16 cellular contexts compared by ENCODE assay signal in the genomic region with DNA sequence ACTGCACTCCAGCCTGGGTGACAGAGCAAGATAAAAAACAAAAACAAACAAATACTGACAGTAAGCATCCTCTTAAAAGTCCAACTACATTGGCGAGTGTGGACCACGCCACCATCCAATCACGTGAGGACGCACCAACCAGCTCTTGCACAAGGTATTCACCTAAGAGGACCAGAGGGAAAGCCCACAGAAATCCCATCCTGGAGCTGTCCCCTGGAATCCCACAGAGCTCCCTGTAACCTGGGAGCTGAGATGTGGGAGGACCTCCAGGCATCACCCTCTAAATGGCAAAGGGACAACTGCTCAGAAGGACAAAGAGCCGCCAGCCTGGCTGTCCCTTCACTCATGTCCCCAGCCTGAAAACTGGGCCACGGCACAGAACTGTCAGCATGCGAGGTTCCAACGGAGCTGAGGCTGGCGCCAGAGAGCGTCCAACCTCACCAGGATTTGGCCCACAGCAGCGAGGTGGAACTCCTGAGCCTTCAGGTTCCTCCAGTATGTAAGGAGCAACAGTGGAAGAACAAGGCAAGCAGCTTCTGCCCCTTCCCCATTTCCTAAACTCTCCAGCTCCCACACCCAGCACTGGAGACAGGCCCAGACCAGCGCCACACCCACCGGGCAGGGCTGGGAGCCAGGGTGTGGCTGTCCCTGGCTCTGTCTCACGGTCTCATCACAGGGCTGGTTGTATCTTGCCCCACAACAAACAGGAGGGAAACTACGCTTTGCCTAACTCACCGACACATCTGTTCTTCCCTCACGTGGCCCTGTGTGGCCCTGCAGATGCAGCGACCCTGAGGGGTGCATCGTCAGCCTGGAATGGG. TPM values are rescaled to one million over a fixed set of nuclear protein-coding genes. Genes with fewer than 3 reads are reported as not detected.
DNase-seq lines count a peak whose midpoint lies in the region; ATAC-seq and TF ChIP-seq lines count a peak whose summit lies in the region.
"Had no signal": no experiment of that assay in that cellular context is flagged by ENCODE, and none has a peak within 500 bp of the region (broad histone marks: within the 10 kb centered on the region; RNA-seq: fewer than 3 reads in every experiment).

No MANE protein-coding gene starts in this region.

- H3K36me3 ChIP-seq in GM23248 (ENCODE audit: low read depth) (no peaks in the 10 kb centered on the region; the same call in none of the 2 replicates), prostate gland (no peaks in the 10 kb centered on the region), MM.1S (replicated peaks; ENCODE audit: insufficient read depth, low read length) (no peaks in the 10 kb centered on the region)

- ATAC-seq in WTC11 (no peak), HG02840 (IDR thresholded peaks at IDR 0.05; ENCODE audit: low FRiP score, unreplicated experiment) (no peak), GM21526 (IDR thresholded peaks at IDR 0.05; ENCODE audit: low FRiP score, unreplicated experiment) (no peak)
- ATAC-seq: T-cell had no signal

- peaks cover 25% of the 10 kb centered on the region for H3F3A ChIP-seq in GM23248 (ENCODE audit: insufficient read depth)
- no peaks in the 10 kb centered on the region for H3F3A ChIP-seq in MM.1S (ENCODE audit: insufficient read depth, low read length)

- 47 to 52% methylated on average over 19 of the region's 19 CpGs for WGBS in GM23248 (ENCODE audit: low coverage in 1 of 2, low lambda C conversion rate in 2 of 2, missing lambda C conversion rate in 2 of 2), 2 experiments
- WGBS in prostate gland = 62% methylated on average over 19 of the region's 19 CpGs

- intact Hi-C loops in prostate gland (cut with DNase I) = no loop called here

- H3K9ac ChIP-seq in GM23248 = peak overlapping the region; percentile 68
- no peak overlapping the region for H3K9ac ChIP-seq in MM.1S (ENCODE audit: low read length)

- H3K27me3 ChIP-seq in GM23248 (replicated peaks; ENCODE audit: insufficient read depth) = no peaks in the 10 kb centered on the region
- H3K27me3 ChIP-seq in prostate gland (replicated peaks; ENCODE audit: insufficient read depth) = no peaks in the 10 kb centered on the region
- H3K27me3 ChIP-seq in MM.1S (replicated peaks; ENCODE audit: insufficient read depth, low read length) = no peaks in the 10 kb centered on the region

- peak; percentile 79 for DNase-seq in GM23248
- no peak for DNase-seq in WTC11 (ENCODE audit: low spot score)
- DNase-seq in fibroblast of gingiva (ENCODE audit: low read depth) = peak; percentile 42
- DNase-seq in prostate gland (ENCODE audit: low spot score) = peak; percentile 69
- no peak for DNase-seq in MM.1S
- no peak for DNase-seq in stimulated activated naive CD4-positive, alpha-beta T cell treated with Interleukin-2 at 50 U/mL for 16 hours (lab: John Stamatoyannopoulos, UW)
- DNase-seq: activated naive CD4-positive, alpha-beta T cell treated with anti-CD3 and anti-CD28 coated beads, Interleukin-2, amount 50 U/mL, for 16 hours; DMS79; hippocampal formation; Kasumi-1; NCI-H1694; NCI-H524 treated with DMSO at 0.1 percent for 48 hours; T-cell had no signal

- CTCF ChIA-PET in WTC11 (lab: Charles Lee) = no interaction called here

- H3K36me3 Mint-ChIP-seq in WTC11 = peaks cover 19% of the 10 kb centered on the region

- no peaks in the 10 kb centered on the region for H3K9me3 Mint-ChIP-seq in WTC11
- H3K9me3 Mint-ChIP-seq: T-cell had no signal

- no peak overlapping the region for H2AFZ ChIP-seq in GM23248
- H2AFZ ChIP-seq in MM.1S (ENCODE audit: low read length) = no peak overlapping the region

- in situ Hi-C loops in GM23248 (cut with MboI) = no loop called here

- peaks cover under 1% of the 10 kb centered on the region for H3K4me1 Mint-ChIP-seq in WTC11

- no peak overlapping the region for H3K4me2 ChIP-seq in GM23248 (ENCODE audit: unreplicated experiment)
- no peak overlapping the region for H3K4me2 ChIP-seq in MM.1S (ENCODE audit: low read depth, low read length)

- H3K79me2 ChIP-seq in GM23248 (ENCODE audit: insufficient read depth) (peaks cover 85% of the 10 kb centered on the region), MM.1S (ENCODE audit: low read length) (peaks cover 50% of the 10 kb centered on the region)

- H3K27ac Mint-ChIP-seq in WTC11 = peak overlapping the region; percentile 60; the same call in 1 of the 2 replicates
- H3K27ac Mint-ChIP-seq: T-cell had no signal

- H3K27ac ChIP-seq in GM23248 (peak overlapping the region; percentile 84), prostate gland (peak overlapping the region in 1 of 2 donors; percentile 12), MM.1S (ENCODE audit: low read length) (no peak overlapping the region)
- H3K27ac ChIP-seq: HL-60 had no signal

- no peaks in the 10 kb centered on the region for H3K9me2 ChIP-seq in GM23248 (ENCODE audit: insufficient read depth)
- no peaks in the 10 kb centered on the region for H3K9me2 ChIP-seq in MM.1S (replicated peaks; ENCODE audit: insufficient read depth, low read length)

- no peak for TF ChIP-seq POLR2A in prostate gland (IDR thresholded peaks at IDR 0.05)

- H3K27me3 Mint-ChIP-seq in WTC11 (ENCODE audit: low read depth) = no peaks in the 10 kb centered on the region
- H3K27me3 Mint-ChIP-seq: T-cell had no signal

- H3K4me1 ChIP-seq in GM23248 (ENCODE audit: insufficient read depth) (peaks cover 39% of the 10 kb centered on the region), prostate gland (replicated peaks) (peaks cover 6% of the 10 kb centered on the region), MM.1S (ENCODE audit: low read length) (no peaks in the 10 kb centered on the region)

- H4K20me1 ChIP-seq in GM23248 (ENCODE audit: insufficient read depth) = no peaks in the 10 kb centered on the region
- no peaks in the 10 kb centered on the region for H4K20me1 ChIP-seq in MM.1S (ENCODE audit: insufficient read depth, low read length)

- H3K4me3 ChIP-seq in GM23248 (no peak overlapping the region), prostate gland (no peak overlapping the region), MM.1S (ENCODE audit: low read length) (no peak overlapping the region)

- POLR2A ChIA-PET in WTC11 (lab: Charles Lee) = no interaction called here

- TF ChIP-seq CTCF in WTC11 (IDR thresholded peaks at IDR 0.05) = no peak
- peak in 1 of 4 experiments; percentile 37 for TF ChIP-seq CTCF in prostate gland (IDR thresholded peaks at IDR 0.05)
- TF ChIP-seq CTCF in MM.1S (IDR thresholded peaks at IDR 0.05; ENCODE audit: low read length) = no peak

- H3K9me3 ChIP-seq in GM23248 (ENCODE audit: low read depth) = no peaks in the 10 kb centered on the region
- H3K9me3 ChIP-seq in prostate gland = no peaks in the 10 kb centered on the region
- no peaks in the 10 kb centered on the region for H3K9me3 ChIP-seq in MM.1S (replicated peaks; ENCODE audit: insufficient read depth, low read length)

- no peak overlapping the region for H3K4me3 Mint-ChIP-seq in WTC11
- H3K4me3 Mint-ChIP-seq: T-cell had no signal

TF ChIP-seq in WTC11, 78 proteins besides CTCF, POLR2A, EP300 and RAD21:
- no peak for TF ChIP-seq SOX15 (CRISPR knock-in tag; IDR thresholded peaks at IDR 0.05)
- no peak for TF ChIP-seq GABPB1 (CRISPR knock-in tag; IDR thresholded peaks at IDR 0.05)

RNA-seq across cellular contexts. Expression of gene IPPK, which starts 15.2 kb away (rescaled TPM):
- total RNA-seq in GM23248 (2014; rRNA removed; shearing (Covaris generic)) = 17.8 and 18.3 TPM in 2 replicates
- polyA plus RNA-seq in GM23248 (2016; fragmentation: Nextera tagmentation; extraction: Ambion mirVana) = 10.4 and 10.7 TPM in 2 replicates
- total RNA-seq in WTC11 (2021) = 8.1 to 9.4 TPM (median 8.6 TPM) in 3 replicates
- total RNA-seq in prostate gland = 10 to 100 TPM; 10.3 to 14.0 TPM

Comparison
In these comparisons a context has a peak if more than half of its experiments do, and no peak if none do; other contexts are left out.
1. DNase-seq: peak in GM23248 (single experiment), fibroblast of gingiva (single experiment) and prostate gland (single experiment); none in WTC11 (single experiment), MM.1S (single experiment) and stimulated activated naive CD4-positive, alpha-beta T cell treated with Interleukin-2 at 50 U/mL for 16 hours (single experiment).